ENCODE assay signal across 26 cellular contexts in the genomic region with DNA sequence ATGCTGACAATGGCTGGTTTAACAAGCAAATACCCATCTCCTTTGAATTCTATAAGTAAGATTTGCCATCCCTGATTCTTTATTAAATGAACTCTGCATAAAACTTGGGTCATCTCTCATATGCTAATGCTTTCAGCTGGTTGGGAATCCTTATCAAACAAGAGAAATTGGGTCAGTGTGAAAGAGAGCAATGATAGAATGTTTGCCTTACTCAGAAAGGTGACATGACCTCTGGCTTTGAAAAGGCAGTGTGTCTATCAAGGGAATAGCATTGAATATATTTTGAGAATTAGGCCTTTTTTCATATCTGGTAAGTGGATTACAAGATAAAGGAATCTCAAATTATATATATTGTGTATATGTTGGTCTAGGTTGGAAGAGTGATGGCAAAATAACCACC. TPM values are rescaled to one million over a fixed set of nuclear protein-coding genes. Genes with fewer than 3 reads are reported as not detected.
"Had no signal": no experiment of that assay in that cellular context is flagged by ENCODE, and none has a peak within 500 bp of the region (broad histone marks: within the 10 kb centered on the region; RNA-seq: fewer than 3 reads in every experiment).

No MANE protein-coding gene starts in this region.

- ATAC-seq: stimulated activated effector memory CD8-positive, alpha-beta T cell treated with anti-CD3 and anti-CD28 coated beads, Interleukin-12 subunit alpha, Interleukin-12 subunit beta, amount 100 ng/mL, for 72 hours; stimulated activated memory B cell treated with anti-CD40 and anti-IgM and Interleukin-4, amounts not matched to agents 10 μg/mL and 1 μg/mL and 100 μg/mL, for 72 hours; stimulated activated naive B cell treated with anti-CD40 and anti-IgM and Interleukin-4, amounts not matched to agents 10 μg/mL and 1 μg/mL and 100 μg/mL, for 72 hours; stimulated activated naive CD8-positive, alpha-beta T cell treated with anti-CD3 and anti-CD28 coated beads, Interleukin-15, amount 100 ng/mL, for 72 hours; stimulated activated naive CD8-positive, alpha-beta T cell treated with anti-CD3 and anti-CD28 coated beads, Interleukin-15, Interleukin-2, amounts not matched to agents 100 U/mL and 50 U/mL, for 24 hours; upper lobe of right lung had no signal

- DNase-seq: stimulated activated CD4-positive, alpha-beta T cell treated with anti-CD3 and anti-CD28 coated beads, Interleukin-2, amount 100 ng/mL, for 48 hours; stimulated activated CD4-positive, alpha-beta T cell treated with anti-CD3 and anti-CD28 coated beads, Interleukin-4, amount 100 ng/mL, for 1 hour; stimulated activated CD4-positive, alpha-beta T cell treated with anti-CD3 and anti-CD28 coated beads, Interleukin-4, amount 100 ng/mL, for 24 hours; stimulated activated CD4-positive, alpha-beta T cell treated with anti-CD3 and anti-CD28 coated beads, Interleukin-4, amount 100 ng/mL, for 4 hours; stimulated activated CD8-positive, alpha-beta memory T cell treated with anti-CD3 and anti-CD28 coated beads, Interleukin-4, amount 100 ng/mL, for 48 hours; stimulated activated naive B cell treated with anti-CD40 and anti-IgM and Interleukin-4, amounts not matched to agents 10 μg/mL and 1 μg/mL and 100 μg/mL, for 72 hours; stimulated activated naive CD4-positive, alpha-beta T cell; stimulated activated naive CD4-positive, alpha-beta T cell treated with Interleukin-2 at 50 U/mL for 16 hours; stimulated activated naive CD8-positive, alpha-beta T cell treated with anti-CD3 and anti-CD28 coated beads, Interleukin-15, amount 100 ng/mL, for 72 hours; stimulated activated naive CD8-positive, alpha-beta T cell treated with anti-CD3 and anti-CD28 coated beads, Interleukin-15, Interleukin-2, amounts not matched to agents 100 U/mL and 50 U/mL, for 24 hours; stomach; substantia nigra; testis; thyroid gland; tibial artery; transverse colon; trophoblast cell; upper lobe of left lung; upper lobe of right lung; uterus had no signal

RNA-seq across cellular contexts. Expression of gene SLC7A14, which starts 8.7 kb away (rescaled TPM):
- total RNA-seq: subcutaneous adipose tissue, suprapubic skin, thoracic aorta, upper lobe of right lung, ureter had no signal
